In genomic region chr2:8257502-8257901, GRCh38 we compare ENCODE assay signal across 19 cellular contexts.
DNase-seq lines count a peak whose midpoint lies in the region; ATAC-seq, FAIRE-seq and TF ChIP-seq lines count a peak whose summit lies in the region.
"Had no signal": no experiment of that assay in that cellular context is flagged by ENCODE, and none has a peak within 500 bp of the region (broad histone marks: within the 10 kb centered on the region; RNA-seq: fewer than 3 reads in every experiment).

No MANE protein-coding gene starts in this region.

- peaks cover 52% of the 10 kb centered on the region for H3K4me1 Mint-ChIP-seq in GM23338
- H3K4me1 Mint-ChIP-seq in neural progenitor cell: peaks cover 60% of the 10 kb centered on the region
- H3K4me1 Mint-ChIP-seq in CD8-positive, alpha-beta T cell (ENCODE audit: low read depth): peaks cover 11% of the 10 kb centered on the region

- peaks cover 6% of the 10 kb centered on the region for H3K9me2 ChIP-seq in GM23338 (ENCODE audit: insufficient read depth)

- POLR2A ChIA-PET in CD8-positive, alpha-beta T cell (lab: Charles Lee): no interaction called here

- no peaks in the 10 kb centered on the region for H3K9me3 ChIP-seq in HUES64 (ENCODE audit: insufficient read depth, low read depth, low read length)
- H3K9me3 ChIP-seq in neural progenitor cell (ENCODE audit: low read depth): no peaks in the 10 kb centered on the region
- no peaks in the 10 kb centered on the region for H3K9me3 ChIP-seq in CD8-positive, alpha-beta T cell (ENCODE audit: low read length)
- no peaks in the 10 kb centered on the region for H3K9me3 ChIP-seq in kidney (ENCODE audit: control insufficient read depth in 1 of 2, low read length in 2 of 2)
- H3K9me3 ChIP-seq: BLaER1 treated with 17β-estradiol and CSF1 and Interleukin-3, amounts not matched to agents 10 nM and 100 nM had no signal

- intact Hi-C loops in dorsolateral prefrontal cortex (cut with DNase I) (loop anchor here in 1 of 2 donors (10.0 kb wide), 1 partner anchor 497 kb away; no protein-coding TSS in a partner anchor), kidney (cut with DNase I) (no loop called here)
- intact Hi-C loops in CD8-positive, alpha-beta T cell (cut with DNase I, micrococcal nuclease): loop anchor here in 1 of 2 experiments (5.0 kb wide), 1 partner anchor 50 kb away; no protein-coding TSS in a partner anchor

- H3K36me3 ChIP-seq in GM23338 (ENCODE audit: insufficient read depth): 0 out of 2 replicates have a peak, but pooled peaks cover 2% of the 10 kb centered on the region
- H3K36me3 ChIP-seq in HUES64 (ENCODE audit: insufficient read depth, low read length): no peaks in the 10 kb centered on the region
- H3K36me3 ChIP-seq in neural progenitor cell: no peaks in the 10 kb centered on the region
- no peaks in the 10 kb centered on the region for H3K36me3 ChIP-seq in CD8-positive, alpha-beta T cell (ENCODE audit: insufficient read depth, low read length)
- no peaks in the 10 kb centered on the region for H3K36me3 ChIP-seq in kidney (ENCODE audit: control insufficient read depth in 1 of 2, insufficient read depth in 2 of 2, low read length in 2 of 2)
- H3K36me3 ChIP-seq: BLaER1 treated with 17β-estradiol and CSF1 and Interleukin-3, amounts not matched to agents 10 nM and 100 nM had no signal

- H3K4me2 ChIP-seq in GM23338 (peak overlapping the region; percentile 30; the same call in 1 of the 2 replicates), neural progenitor cell (no peak overlapping the region)
- H3K4me2 ChIP-seq: KMS-11 had no signal

- ATAC-seq in GM23338 (peak; percentile 66), HG03460 (IDR thresholded peaks at IDR 0.05; ENCODE audit: unreplicated experiment) (no peak)
- no peak for ATAC-seq in CD8-positive, alpha-beta T cell
- ATAC-seq: GM12878, HepG2 had no signal

- H3K79me2 ChIP-seq in GM23338 (replicated peaks; ENCODE audit: insufficient read depth): no peaks in the 10 kb centered on the region
- H3K79me2 ChIP-seq in neural progenitor cell (ENCODE audit: low read depth): no peaks in the 10 kb centered on the region

- H3K4me1 ChIP-seq in GM23338 (ENCODE audit: insufficient read depth): peaks cover 35% of the 10 kb centered on the region
- peaks cover 48% of the 10 kb centered on the region for H3K4me1 ChIP-seq in HUES64 (ENCODE audit: insufficient read depth, low read length)
- H3K4me1 ChIP-seq in neural progenitor cell: peaks cover 49% of the 10 kb centered on the region
- no peaks in the 10 kb centered on the region for H3K4me1 ChIP-seq in CD8-positive, alpha-beta T cell (ENCODE audit: insufficient read depth, low read length)
- H3K4me1 ChIP-seq in kidney (ENCODE audit: control insufficient read depth in 1 of 2, insufficient read depth in 1 of 2, low read depth in 1 of 2, low read length in 2 of 2): no peaks in the 10 kb centered on the region

- H3K27ac ChIP-seq in GM23338 (ENCODE audit: low read depth) (no peak overlapping the region), HUES64 (ENCODE audit: low read depth, low read length) (peak overlapping the region; percentile 65; the same call in 1 of the 2 replicates), dorsolateral prefrontal cortex (peak overlapping the region in 46 of 59 donors; percentile 17 to 96 (median 81)), neural progenitor cell (no peak overlapping the region), kidney (ENCODE audit: low read depth in 2 of 2, low read length in 2 of 2) (no peak overlapping the region)
- H3K27ac ChIP-seq in CD8-positive, alpha-beta T cell (ENCODE audit: low read depth, low read length): no peak overlapping the region
- H3K27ac ChIP-seq: BLaER1 treated with 17β-estradiol and CSF1 and Interleukin-3, amounts not matched to agents 10 nM and 100 nM; KMS-11 had no signal

- peak; percentile 27 for DNase-seq in GM23338 (ENCODE audit: low spot score)
- no peak for DNase-seq in dorsolateral prefrontal cortex
- no peak for DNase-seq in neural progenitor cell (ENCODE audit: low spot score)
- DNase-seq in CD8-positive, alpha-beta T cell: no peak
- no peak for DNase-seq in kidney
- DNase-seq: ACHN; Calu3; CD4-positive, CD25-positive, alpha-beta regulatory T cell; DMS 273 treated with DMSO at 0.1 percent for 48 hours; GOT3; HCEC 1CT; HFFc6 had no signal

- H3K27me3 ChIP-seq in GM23338 (ENCODE audit: insufficient read depth) (no peaks in the 10 kb centered on the region), HUES64 (ENCODE audit: insufficient read depth, low read length) (no peaks in the 10 kb centered on the region; the same call in 1 of the 2 replicates), dorsolateral prefrontal cortex (peaks cover 0 to 2% (median 0%) of the 10 kb centered on the region in 45 donors), neural progenitor cell (peaks cover 30% of the 10 kb centered on the region)
- no peaks in the 10 kb centered on the region for H3K27me3 ChIP-seq in CD8-positive, alpha-beta T cell (ENCODE audit: insufficient read depth, low read length)
- H3K27me3 ChIP-seq: BLaER1 treated with 17β-estradiol and CSF1 and Interleukin-3, amounts not matched to agents 10 nM and 100 nM had no signal

- no peak overlapping the region for H2AFZ ChIP-seq in GM23338
- H2AFZ ChIP-seq in neural progenitor cell (replicated peaks): no peak overlapping the region

- peaks cover 3% of the 10 kb centered on the region for H3K27me3 Mint-ChIP-seq in GM23338 (ENCODE audit: insufficient read depth, low read depth, poor library complexity)
- H3K27me3 Mint-ChIP-seq in neural progenitor cell (ENCODE audit: insufficient read depth, low read depth): peaks cover 4% of the 10 kb centered on the region
- no peaks in the 10 kb centered on the region for H3K27me3 Mint-ChIP-seq in CD8-positive, alpha-beta T cell (ENCODE audit: low read depth)
- H3K27me3 Mint-ChIP-seq: CD4-positive, CD25-positive, alpha-beta regulatory T cell had no signal

- H3K4me3 ChIP-seq in GM23338 (no peak overlapping the region), HUES64 (ENCODE audit: low read length) (no peak overlapping the region), dorsolateral prefrontal cortex (no peak overlapping the region), neural progenitor cell (no peak overlapping the region), kidney (ENCODE audit: low read length in 2 of 2) (no peak overlapping the region)
- no peak overlapping the region for H3K4me3 ChIP-seq in CD8-positive, alpha-beta T cell (ENCODE audit: low read depth, low read length)
- H3K4me3 ChIP-seq: BLaER1 treated with 17β-estradiol and CSF1 and Interleukin-3, amounts not matched to agents 10 nM and 100 nM; GM12878 had no signal

- no peak for TF ChIP-seq CTCF in GM23338 (conservative IDR thresholded peaks at IDR 0.05; ENCODE audit: low read depth in 2 of 2)
- no peak for TF ChIP-seq CTCF in dorsolateral prefrontal cortex (IDR thresholded peaks at IDR 0.05 in 54 of 56, conservative IDR thresholded peaks at IDR 0.05 in 2 of 56; ENCODE audit: low read depth in 1 of 56, partially characterized antibody in 56 of 56)
- no peak for TF ChIP-seq CTCF in neural progenitor cell (IDR thresholded peaks at IDR 0.05)
- TF ChIP-seq CTCF in CD8-positive, alpha-beta T cell (IDR thresholded peaks at IDR 0.05): no peak
- no peak for TF ChIP-seq CTCF in kidney (IDR thresholded peaks at IDR 0.05; ENCODE audit: borderline replicate concordance, extremely low read depth, insufficient read depth)

- H3F3A ChIP-seq in GM23338 (replicated peaks; ENCODE audit: low read depth) (no peaks in the 10 kb centered on the region), neural progenitor cell (ENCODE audit: low read depth) (peaks cover 9% of the 10 kb centered on the region)

- FAIRE-seq in kidney (lab: Jason Lieb, UNC): no peak
- FAIRE-seq: GM12878, GM18507, HepG2 had no signal

- H4K20me1 ChIP-seq in GM23338 (replicated peaks; ENCODE audit: insufficient read depth) (no peaks in the 10 kb centered on the region), neural progenitor cell (ENCODE audit: low read depth) (no peaks in the 10 kb centered on the region)
- H4K20me1 ChIP-seq: BLaER1 treated with 17β-estradiol and CSF1 and Interleukin-3, amounts not matched to agents 10 nM and 100 nM had no signal

- WGBS in HUES64: 14% methylated on average over 3 of the region's 4 CpGs

- H3K4me3 Mint-ChIP-seq in GM23338 (no peak overlapping the region), neural progenitor cell (no peak overlapping the region)
- no peak overlapping the region for H3K4me3 Mint-ChIP-seq in CD8-positive, alpha-beta T cell
- H3K4me3 Mint-ChIP-seq: CD4-positive, CD25-positive, alpha-beta regulatory T cell; HFFc6 had no signal

- H3K36me3 Mint-ChIP-seq in GM23338 (ENCODE audit: low read depth) (no peaks in the 10 kb centered on the region), neural progenitor cell (no peaks in the 10 kb centered on the region)
- no peaks in the 10 kb centered on the region for H3K36me3 Mint-ChIP-seq in CD8-positive, alpha-beta T cell
- H3K36me3 Mint-ChIP-seq: CD4-positive, CD25-positive, alpha-beta regulatory T cell had no signal

- CTCF ChIA-PET in CD8-positive, alpha-beta T cell (lab: Charles Lee): no interaction called here

- H3K9ac ChIP-seq in HUES64 (ENCODE audit: low read depth, low read length): no peak overlapping the region
- no peak overlapping the region for H3K9ac ChIP-seq in neural progenitor cell
- no peak overlapping the region for H3K9ac ChIP-seq in kidney (ENCODE audit: low read length in 2 of 2)
- H3K9ac ChIP-seq: BLaER1 treated with 17β-estradiol and CSF1 and Interleukin-3, amounts not matched to agents 10 nM and 100 nM; KMS-11 had no signal

- H3K9me3 Mint-ChIP-seq in GM23338 (no peaks in the 10 kb centered on the region), neural progenitor cell (peaks cover 2% of the 10 kb centered on the region)
- H3K9me3 Mint-ChIP-seq in CD8-positive, alpha-beta T cell: no peaks in the 10 kb centered on the region
- H3K9me3 Mint-ChIP-seq: HFFc6 had no signal

- H3K27ac Mint-ChIP-seq in GM23338 (no peak overlapping the region), neural progenitor cell (peak overlapping the region; percentile 23)
- H3K27ac Mint-ChIP-seq in CD8-positive, alpha-beta T cell: no peak overlapping the region
- H3K27ac Mint-ChIP-seq: CD4-positive, CD25-positive, alpha-beta regulatory T cell; HFFc6 had no signal

TF ChIP-seq in GM23338, 12 proteins besides CTCF, POLR2A, EP300 and RAD21 (continues in another document):
- TF ChIP-seq ZNF114 (CRISPR knock-in tag; IDR thresholded peaks at IDR 0.05) (no peak), ZNF331 (CRISPR knock-in tag; IDR thresholded peaks at IDR 0.05; ENCODE audit: low read depth) (no peak), EZH2 (IDR thresholded peaks at IDR 0.05; ENCODE audit: low read depth, unreplicated experiment) (no peak), NANOG (IDR thresholded peaks at IDR 0.05; ENCODE audit: borderline replicate concordance) (no peak)

Comparison
In these comparisons a context has a peak if more than half of its experiments do, and no peak if none do; other contexts are left out.
1. H3K27ac ChIP-seq: peak in HUES64 (single experiment) and dorsolateral prefrontal cortex (46 of 59); none in GM23338 (single experiment), neural progenitor cell (single experiment), CD8-positive, alpha-beta T cell (single experiment) and kidney (0 of 2).